ENCODE assay signal across 1 cellular context in the genomic region with DNA sequence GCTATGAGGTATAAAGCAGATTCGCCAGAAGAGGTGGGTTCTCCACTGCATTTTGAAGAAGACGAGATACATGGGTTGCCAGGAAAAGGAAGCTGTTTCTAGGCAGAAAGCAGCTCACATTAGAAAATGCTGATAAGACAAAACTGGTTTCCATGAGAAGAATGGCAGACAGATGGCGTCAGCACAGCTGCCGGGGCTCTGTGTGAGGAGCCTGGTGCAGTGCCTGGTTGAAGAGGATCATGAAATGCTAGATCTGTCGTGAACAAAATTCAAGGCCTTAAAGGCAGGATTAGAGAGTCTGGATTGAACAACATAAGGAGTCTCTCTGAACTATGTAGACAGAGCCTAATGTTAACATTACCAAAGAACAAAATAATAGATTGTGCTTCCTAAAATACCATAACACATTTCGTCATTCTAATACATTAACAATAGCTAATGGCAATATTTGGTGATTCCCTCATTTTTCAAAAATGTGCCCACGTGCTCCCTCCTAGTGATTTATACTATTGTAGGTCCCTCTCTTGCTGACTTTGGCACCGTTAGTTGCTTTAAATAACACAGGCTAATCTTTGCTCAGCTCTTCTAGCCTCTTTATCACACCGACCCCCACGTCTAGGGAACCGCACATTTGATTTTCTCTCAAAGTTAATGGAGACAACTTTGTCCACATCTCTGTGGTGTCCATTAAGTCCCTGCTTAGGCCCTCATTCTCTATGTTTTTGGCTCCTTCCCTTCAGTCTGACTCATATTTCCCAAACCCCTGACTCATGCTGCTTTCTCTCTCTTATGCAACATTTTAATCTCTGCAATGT.
TF ChIP-seq lines count a peak whose summit lies in the region.

No MANE protein-coding gene starts in this region.

TF ChIP-seq in IMR-90, 13 proteins besides CTCF, POLR2A, EP300 and RAD21:
- TF ChIP-seq MAFK (IDR thresholded peaks at IDR 0.05; ENCODE audit: low read depth, low read length) (peak; percentile 99), BHLHE40 (IDR thresholded peaks at IDR 0.05; ENCODE audit: low read depth, low read length) (peak; percentile 38; the same call in 1 of the 2 replicates), MXI1 (IDR thresholded peaks at IDR 0.05; ENCODE audit: borderline replicate concordance, low read depth, low read length) (no peak), RFX5 (IDR thresholded peaks at IDR 0.05; ENCODE audit: low read depth, low read length) (peak; percentile 40; the same call in 1 of the 2 replicates), MAZ (IDR thresholded peaks at IDR 0.05; ENCODE audit: borderline replicate concordance, low read depth, low read length) (no peak), RCOR1 (IDR thresholded peaks at IDR 0.05; ENCODE audit: insufficient replicate concordance, low read length) (no peak), CEBPB (IDR thresholded peaks at IDR 0.05; ENCODE audit: low read depth, low read length) (peak; percentile 98), FOS (IDR thresholded peaks at IDR 0.05; ENCODE audit: low read depth, low read length) (peak; percentile 98), CHD1 (IDR thresholded peaks at IDR 0.05; ENCODE audit: low read depth, low read length) (no peak), SMC3 (IDR thresholded peaks at IDR 0.05; ENCODE audit: low read depth, low read length) (0 out of 2 replicates have a peak, but pooled peaks have one; percentile 3), NFE2L2 (IDR thresholded peaks at IDR 0.05; ENCODE audit: low read depth, low read length) (peak; percentile 72)
- TF ChIP-seq, protein P1, sequence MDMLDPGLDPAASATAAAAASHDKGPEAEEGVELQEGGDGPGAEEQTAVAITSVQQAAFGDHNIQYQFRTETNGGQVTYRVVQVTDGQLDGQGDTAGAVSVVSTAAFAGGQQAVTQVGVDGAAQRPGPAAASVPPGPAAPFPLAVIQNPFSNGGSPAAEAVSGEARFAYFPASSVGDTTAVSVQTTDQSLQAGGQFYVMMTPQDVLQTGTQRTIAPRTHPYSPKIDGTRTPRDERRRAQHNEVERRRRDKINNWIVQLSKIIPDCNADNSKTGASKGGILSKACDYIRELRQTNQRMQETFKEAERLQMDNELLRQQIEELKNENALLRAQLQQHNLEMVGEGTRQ (IDR thresholded peaks at IDR 0.05; ENCODE audit: low read depth, low read length) = peak; percentile 81
- TF ChIP-seq, protein P2, sequence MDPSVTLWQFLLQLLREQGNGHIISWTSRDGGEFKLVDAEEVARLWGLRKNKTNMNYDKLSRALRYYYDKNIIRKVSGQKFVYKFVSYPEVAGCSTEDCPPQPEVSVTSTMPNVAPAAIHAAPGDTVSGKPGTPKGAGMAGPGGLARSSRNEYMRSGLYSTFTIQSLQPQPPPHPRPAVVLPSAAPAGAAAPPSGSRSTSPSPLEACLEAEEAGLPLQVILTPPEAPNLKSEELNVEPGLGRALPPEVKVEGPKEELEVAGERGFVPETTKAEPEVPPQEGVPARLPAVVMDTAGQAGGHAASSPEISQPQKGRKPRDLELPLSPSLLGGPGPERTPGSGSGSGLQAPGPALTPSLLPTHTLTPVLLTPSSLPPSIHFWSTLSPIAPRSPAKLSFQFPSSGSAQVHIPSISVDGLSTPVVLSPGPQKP (IDR thresholded peaks at IDR 0.05; ENCODE audit: borderline replicate concordance, low read depth, low read length) = no peak
